Comparison of ENCODE assay signal across 8 cellular contexts in genomic region chr13:99656092-99656745, GRCh38. TPM values are rescaled to one million over a fixed set of nuclear protein-coding genes. Genes with fewer than 3 reads are reported as not detected.
DNase-seq lines count a peak whose midpoint lies in the region; ATAC-seq and TF ChIP-seq lines count a peak whose summit lies in the region.

No MANE protein-coding gene starts in this region.

- no peak overlapping the region for H3K27ac ChIP-seq in urinary bladder (ENCODE audit: low read depth)

- POLR2A ChIA-PET in HEK293T (lab: Yijun Ruan, JAX): no interaction called here

- WGBS in urinary bladder: 11% methylated on average over 8 of the region's 8 CpGs

- H3K36me3 Mint-ChIP-seq in activated naive CD4-positive, alpha-beta T cell treated with anti-CD3 and anti-CD28 coated beads, Interleukin-2, amount 50 U/mL, for 72 hours: no peaks in the 10 kb centered on the region

- CTCF ChIA-PET in HEK293T (lab: Yijun Ruan, JAX): interaction anchor here (0.6 to 1.8 kb wide), 8 partner anchors 10 to 385 kb away, joined by 3 to 7 read pairs (median 3); partner anchors contain the start of gene CLYBL

- no peaks in the 10 kb centered on the region for H3K36me3 ChIP-seq in urinary bladder (ENCODE audit: insufficient read depth)

- H3K4me1 ChIP-seq in urinary bladder (ENCODE audit: insufficient read depth): no peaks in the 10 kb centered on the region

- ATAC-seq in activated naive CD4-positive, alpha-beta T cell treated with anti-CD3 and anti-CD28 coated beads, Interleukin-2, amount 50 U/mL, for 72 hours: peak; percentile 71 to 75
- peak; percentile 75 for ATAC-seq in Right ventricle myocardium inferior

- no peaks in the 10 kb centered on the region for H3K9me3 Mint-ChIP-seq in activated naive CD4-positive, alpha-beta T cell treated with anti-CD3 and anti-CD28 coated beads, Interleukin-2, amount 50 U/mL, for 72 hours

- intact Hi-C loops in Right ventricle myocardium inferior (cut with DNase I): loop anchor here (1.0 to 5.0 kb wide), 4 partner anchors 260 to 1471 kb away; no protein-coding TSS in a partner anchor

- DNase-seq in EH (ENCODE audit: low read depth): peak; percentile 70
- peak; percentile 71 for DNase-seq in HEK293T (ENCODE audit: extremely low spot score)
- peak; percentile 81 for DNase-seq in NCI-H1092 (lab: John Stamatoyannopoulos, UW)
- peak; percentile 79 for DNase-seq in SKM-1 (lab: John Stamatoyannopoulos, UW; ENCODE audit: unreplicated experiment)
- peak; percentile 68 to 87 for DNase-seq in activated naive CD4-positive, alpha-beta T cell treated with anti-CD3 and anti-CD28 coated beads, Interleukin-2, amount 50 U/mL, for 72 hours (ENCODE audit: low spot score in 2 of 2)
- no peak for DNase-seq in Right ventricle myocardium inferior (ENCODE audit: missing footprints)
- DNase-seq in pons (ENCODE audit: low spot score): peak; percentile 82

- peak overlapping the region in 1 of 2 donors; percentile 59 for H3K27ac Mint-ChIP-seq in activated naive CD4-positive, alpha-beta T cell treated with anti-CD3 and anti-CD28 coated beads, Interleukin-2, amount 50 U/mL, for 72 hours

- H3K4me3 ChIP-seq in urinary bladder (ENCODE audit: low read depth, low read length): peak overlapping the region; percentile 3

TF ChIP-seq in HEK293T, 16 proteins besides CTCF, POLR2A, EP300 and RAD21:
- no peak for TF ChIP-seq FOXK2 (IDR thresholded peaks at IDR 0.05)
- TF ChIP-seq ARNT (IDR thresholded peaks at IDR 0.05): no peak
- no peak for TF ChIP-seq CTBP1 (IDR thresholded peaks at IDR 0.05; ENCODE audit: borderline replicate concordance)
- TF ChIP-seq PKNOX1 (IDR thresholded peaks at IDR 0.05): peak; percentile 46; the same call in 1 of the 2 replicates

RNA-seq across cellular contexts. Expression of gene CLYBL, which starts 49.7 kb away (rescaled TPM):
- total RNA-seq in activated naive CD4-positive, alpha-beta T cell treated with anti-CD3 and anti-CD28 coated beads, Interleukin-2, amount 50 U/mL, for 72 hours: 10 to 100 TPM; 10.5 to 11.8 TPM
- 24.6 TPM for total RNA-seq in Right ventricle myocardium inferior
- 4.9 TPM for total RNA-seq in urinary bladder
- polyA plus RNA-seq in urinary bladder: 7.6 TPM
